Comparison of ENCODE assay signal across 20 cellular contexts in genomic region chr16:20950294-20950693, GRCh38. TPM values are rescaled to one million over a fixed set of nuclear protein-coding genes. Genes with fewer than 3 reads are reported as not detected.
DNase-seq lines count a peak whose midpoint lies in the region; ATAC-seq, FAIRE-seq and TF ChIP-seq lines count a peak whose summit lies in the region.
"Had no signal": no experiment of that assay in that cellular context is flagged by ENCODE, and none has a peak within 500 bp of the region (broad histone marks: within the 10 kb centered on the region; RNA-seq: fewer than 3 reads in every experiment).

No MANE protein-coding gene starts in this region.

- no peak for TF ChIP-seq EP300 in HepG2 (IDR thresholded peaks at IDR 0.05; ENCODE audit: low read depth in 2 of 2, low read length in 2 of 2)
- no peak for TF ChIP-seq EP300 in HepG2 (CRISPR knock-in tag; IDR thresholded peaks at IDR 0.05; ENCODE audit: borderline replicate concordance)

- H3K4me1 ChIP-seq in HepG2 (ENCODE audit: insufficient read depth, low read length) (no peaks in the 10 kb centered on the region), right lobe of liver (no peaks in the 10 kb centered on the region)
- H3K4me1 ChIP-seq: A549; BLaER1 treated with 17β-estradiol and CSF1 and Interleukin-3, amounts not matched to agents 10 nM and 100 nM had no signal

- no peak overlapping the region for H2AFZ ChIP-seq in HepG2 (ENCODE audit: low read length)

- TF ChIP-seq POLR2A in HepG2 (IDR thresholded peaks at IDR 0.05; ENCODE audit: insufficient read depth in 1 of 2, low read depth in 2 of 2, low read length in 2 of 2) (no peak), right lobe of liver (IDR thresholded peaks at IDR 0.05) (no peak)

- H3K27ac Mint-ChIP-seq in stimulated activated memory B cell treated with anti-CD40 and anti-IgM and Interleukin-4, amounts not matched to agents 10 μg/mL and 1 μg/mL and 100 μg/mL, for 72 hours, result no peak overlapping the region
- H3K27ac Mint-ChIP-seq: B cell; CD4-positive, alpha-beta T cell; CD8-positive, alpha-beta T cell had no signal

- H3K27me3 Mint-ChIP-seq in stimulated activated memory B cell treated with anti-CD40 and anti-IgM and Interleukin-4, amounts not matched to agents 10 μg/mL and 1 μg/mL and 100 μg/mL, for 72 hours, result no peaks in the 10 kb centered on the region
- H3K27me3 Mint-ChIP-seq: CD4-positive, alpha-beta T cell had no signal

- H3K79me2 ChIP-seq in HepG2 (ENCODE audit: insufficient read depth, low read length), result no peaks in the 10 kb centered on the region

- H3K4me3 Mint-ChIP-seq in stimulated activated memory B cell treated with anti-CD40 and anti-IgM and Interleukin-4, amounts not matched to agents 10 μg/mL and 1 μg/mL and 100 μg/mL, for 72 hours, result no peak overlapping the region
- H3K4me3 Mint-ChIP-seq: B cell; CD4-positive, alpha-beta T cell; CD8-positive, alpha-beta T cell had no signal

- no peak for TF ChIP-seq RAD21 in HepG2 (CRISPR knock-in tag; IDR thresholded peaks at IDR 0.05)

- no peak for DNase-seq in HepG2 (ENCODE audit: low spot score)
- DNase-seq in right lobe of liver, result no peak
- DNase-seq in left lobe of liver (ENCODE audit: low spot score), result no peak
- DNase-seq: AML-193; Caco-2; Calu3; CD4-positive, alpha-beta T cell; CD8-positive, alpha-beta T cell; DMS79 treated with DMSO at 0.1 percent for 48 hours; GF-D8 had no signal

- no peak overlapping the region for H3K9ac ChIP-seq in HepG2 (ENCODE audit: insufficient read depth, low read depth, low read length)
- H3K9ac ChIP-seq: BLaER1 treated with 17β-estradiol and CSF1 and Interleukin-3, amounts not matched to agents 10 nM and 100 nM had no signal

- H3K4me2 ChIP-seq in HepG2 (ENCODE audit: low read depth, low read length), result no peak overlapping the region
- H3K4me2 ChIP-seq: A549; BLaER1 treated with 17β-estradiol and CSF1 and Interleukin-3, amounts not matched to agents 10 nM and 100 nM had no signal

- WGBS in HepG2 (ENCODE audit: low lambda C conversion rate), result 45% methylated on average over 4 of the region's 4 CpGs
- WGBS in right lobe of liver (ENCODE audit: insufficient coverage, low coverage, low lambda C conversion rate, missing lambda C conversion rate), result 77% methylated on average over 4 of the region's 4 CpGs

- no peaks in the 10 kb centered on the region for H4K20me1 ChIP-seq in HepG2 (ENCODE audit: insufficient read depth, low read length)
- H4K20me1 ChIP-seq: BLaER1 treated with 17β-estradiol and CSF1 and Interleukin-3, amounts not matched to agents 10 nM and 100 nM had no signal

- POLR2A ChIA-PET in HepG2 (lab: Yijun Ruan, JAX), result no interaction called here

- ATAC-seq in HepG2 (no peak), right lobe of liver (no peak), left lobe of liver (no peak)
- peak; percentile 27 for ATAC-seq in stimulated activated memory B cell treated with anti-CD40 and anti-IgM and Interleukin-4, amounts not matched to agents 10 μg/mL and 1 μg/mL and 100 μg/mL, for 72 hours
- ATAC-seq: CD8-positive, alpha-beta T cell had no signal

- no peak for TF ChIP-seq CTCF in HepG2 (CRISPR knock-in tag; IDR thresholded peaks at IDR 0.05)
- no peak for TF ChIP-seq CTCF in right lobe of liver (IDR thresholded peaks at IDR 0.05)

- H3K27me3 ChIP-seq in HepG2 (ENCODE audit: control insufficient read depth in 1 of 2, insufficient read depth in 2 of 2, low read length in 2 of 2) (peaks cover 0 to 9% of the 10 kb centered on the region in 2 experiments; a peak in 2 of 5 replicates), right lobe of liver (no peaks in the 10 kb centered on the region)
- H3K27me3 ChIP-seq: BLaER1 treated with 17β-estradiol and CSF1 and Interleukin-3, amounts not matched to agents 10 nM and 100 nM had no signal

- no peak for FAIRE-seq in HepG2 (lab: Jason Lieb, UNC)
- FAIRE-seq: A549, D721Med, G401.6, GM12891, GM19239 had no signal

- no peak overlapping the region for H3K27ac ChIP-seq in HepG2 (ENCODE audit: extremely low read length, insufficient read depth, low read length)
- H3K27ac ChIP-seq in right lobe of liver, result no peak overlapping the region
- H3K27ac ChIP-seq: 22Rv1; A549; BLaER1 treated with 17β-estradiol and CSF1 and Interleukin-3, amounts not matched to agents 10 nM and 100 nM; C4-2B had no signal

- intact Hi-C loops in HepG2 (cut with micrococcal nuclease; ENCODE audit: unreplicated experiment), result no loop called here
- intact Hi-C loops in right lobe of liver (cut with DNase I), result no loop called here

- H3K9me3 ChIP-seq in HepG2 (ENCODE audit: low read length) (no peaks in the 10 kb centered on the region), right lobe of liver (no peaks in the 10 kb centered on the region)
- H3K9me3 ChIP-seq: A549; BLaER1 treated with 17β-estradiol and CSF1 and Interleukin-3, amounts not matched to agents 10 nM and 100 nM; Caco-2 had no signal

- no peaks in the 10 kb centered on the region for H3K9me3 Mint-ChIP-seq in stimulated activated memory B cell treated with anti-CD40 and anti-IgM and Interleukin-4, amounts not matched to agents 10 μg/mL and 1 μg/mL and 100 μg/mL, for 72 hours
- H3K9me3 Mint-ChIP-seq: CD4-positive, alpha-beta T cell; CD8-positive, alpha-beta T cell had no signal

- in situ Hi-C loops in HepG2 (cut with HindIII; ENCODE audit: extremely low pct_ligation_motif_present, low pct_unique_long_range_greater_than_20kb), result no loop called here

- BruUV-seq in HepG2 (replicated peaks; lab: Mats Ljungman, UMichigan), result no TSS peak

- no peak overlapping the region for H3K4me3 ChIP-seq in HepG2 (replicated peaks in 1 of 3; ENCODE audit: insufficient read depth in 1 of 3, low read depth in 2 of 3, low read length in 3 of 3)
- no peak overlapping the region for H3K4me3 ChIP-seq in right lobe of liver
- H3K4me3 ChIP-seq: A549; BLaER1 treated with 17β-estradiol and CSF1 and Interleukin-3, amounts not matched to agents 10 nM and 100 nM had no signal

- H3K36me3 ChIP-seq in HepG2 (replicated peaks in 1 of 2; ENCODE audit: control insufficient read depth in 1 of 2, insufficient read depth in 2 of 2, low read length in 2 of 2) (no peaks in the 10 kb centered on the region), right lobe of liver (no peaks in the 10 kb centered on the region)
- H3K36me3 ChIP-seq: BLaER1 treated with 17β-estradiol and CSF1 and Interleukin-3, amounts not matched to agents 10 nM and 100 nM had no signal

- H3K36me3 Mint-ChIP-seq in stimulated activated memory B cell treated with anti-CD40 and anti-IgM and Interleukin-4, amounts not matched to agents 10 μg/mL and 1 μg/mL and 100 μg/mL, for 72 hours, result no peaks in the 10 kb centered on the region
- H3K36me3 Mint-ChIP-seq: CD8-positive, alpha-beta T cell had no signal

- CTCF ChIA-PET in HepG2 (lab: Yijun Ruan, JAX; ENCODE audit: low intra/inter-chr PET ratio, low total read pairs), result no interaction called here

- no peaks in the 10 kb centered on the region for H3K4me1 Mint-ChIP-seq in stimulated activated memory B cell treated with anti-CD40 and anti-IgM and Interleukin-4, amounts not matched to agents 10 μg/mL and 1 μg/mL and 100 μg/mL, for 72 hours
- H3K4me1 Mint-ChIP-seq: B cell had no signal

RNA-seq across cellular contexts. Expression of gene LYRM1, which starts 49.7 kb away (rescaled TPM):
- total RNA-seq in HepG2 (2016; rRNA removed; fragmentation: Illumina TruSeq; extraction: Trizol), result 82.6 and 106 TPM in 2 replicates
- total RNA-seq in HepG2 (2016; cell fraction: cytosol; rRNA removed; fragmentation: Illumina TruSeq; extraction: Trizol; ENCODE audit: low read depth), result 95.5 and 110 TPM in 2 replicates
- total RNA-seq in HepG2 (2016; cell fraction: insoluble cytoplasmic fraction; rRNA removed; fragmentation: Illumina TruSeq; extraction: Trizol), result 87.8 and 105 TPM in 2 replicates
- 174 and 185 TPM in 2 replicates for total RNA-seq in HepG2 (2016; cell fraction: membrane; rRNA removed; fragmentation: Illumina TruSeq; extraction: Trizol)
- total RNA-seq in HepG2 (2016; cell fraction: nucleus; rRNA removed; fragmentation: Illumina TruSeq; extraction: Trizol), result 39.6 and 43.2 TPM in 2 replicates
- polyA plus RNA-seq in HepG2 (2011; rRNA removed), result 46.1 and 59.2 TPM in 2 replicates
- polyA plus RNA-seq in HepG2 (2011; cell fraction: cytosol; rRNA removed), result 37.9 and 54.1 TPM in 2 replicates
- polyA plus RNA-seq in HepG2 (2011; cell fraction: nucleus; rRNA removed), result 18.8 and 19.1 TPM in 2 replicates
- polyA plus RNA-seq in HepG2 (2012), result 51.6 and 58.6 TPM in 2 replicates
- polyA plus RNA-seq in HepG2 (2016; cell fraction: cytosol; fragmentation: Illumina TruSeq; extraction: Trizol; ENCODE audit: low read depth), result 162 and 195 TPM in 2 replicates
- 151 and 158 TPM in 2 replicates for polyA plus RNA-seq in HepG2 (2016; cell fraction: insoluble cytoplasmic fraction; fragmentation: Illumina TruSeq; extraction: Trizol; ENCODE audit: low read depth)
- polyA plus RNA-seq in HepG2 (2016; cell fraction: membrane; fragmentation: Illumina TruSeq; extraction: Trizol; ENCODE audit: low read depth), result 245 TPM in 2 replicates
- polyA plus RNA-seq in HepG2 (2016; cell fraction: nucleus; fragmentation: Illumina TruSeq; extraction: Trizol; ENCODE audit: insufficient read depth, low read depth), result 81.9 and 88.0 TPM in 2 replicates
- polyA minus RNA-seq in HepG2 (2011; rRNA and poly(A)+ RNA removed; ENCODE audit: low replicate concordance), result 6.1 and 16.0 TPM in 2 replicates
- polyA minus RNA-seq in HepG2 (2011; cell fraction: cytosol; rRNA and poly(A)+ RNA removed), result 23.7 and 24.1 TPM in 2 replicates
- polyA minus RNA-seq in HepG2 (2011; cell fraction: nucleus; rRNA and poly(A)+ RNA removed), result 16.4 and 21.4 TPM in 2 replicates
- 100 to 1,000 TPM in 1 of 6 experiments, 10 to 100 TPM in 5; 32.4 to 102 (median 37.9) TPM for total RNA-seq in right lobe of liver
- 33.9 TPM for total RNA-seq in left lobe of liver

RNA-seq across cellular contexts. Expression of gene DCUN1D3, which starts 50.1 kb away (rescaled TPM):
- total RNA-seq in HepG2 (2016; rRNA removed; fragmentation: Illumina TruSeq; extraction: Trizol) (19.3 and 26.1 TPM in 2 replicates), right lobe of liver (10 to 100 TPM; 10.3 to 15.1 (median 13.8) TPM), left lobe of liver (15.0 TPM)
- total RNA-seq in HepG2 (2016; cell fraction: cytosol; rRNA removed; fragmentation: Illumina TruSeq; extraction: Trizol; ENCODE audit: low read depth), result 5.0 and 5.9 TPM in 2 replicates
- total RNA-seq in HepG2 (2016; cell fraction: insoluble cytoplasmic fraction; rRNA removed; fragmentation: Illumina TruSeq; extraction: Trizol), result 19.9 and 24.5 TPM in 2 replicates
- 16.0 and 17.0 TPM in 2 replicates for total RNA-seq in HepG2 (2016; cell fraction: membrane; rRNA removed; fragmentation: Illumina TruSeq; extraction: Trizol)
- 14.7 and 15.1 TPM in 2 replicates for total RNA-seq in HepG2 (2016; cell fraction: nucleus; rRNA removed; fragmentation: Illumina TruSeq; extraction: Trizol)
- 5.0 and 6.3 TPM in 2 replicates for polyA plus RNA-seq in HepG2 (2011; rRNA removed)
- polyA plus RNA-seq in HepG2 (2011; cell fraction: cytosol; rRNA removed), result 3.9 and 4.7 TPM in 2 replicates
- 12.3 and 12.9 TPM in 2 replicates for polyA plus RNA-seq in HepG2 (2011; cell fraction: nucleus; rRNA removed)
- polyA plus RNA-seq in HepG2 (2012), result 5.8 and 5.9 TPM in 2 replicates
- polyA plus RNA-seq in HepG2 (2016; cell fraction: cytosol; fragmentation: Illumina TruSeq; extraction: Trizol; ENCODE audit: low read depth), result 0.90 and 1.3 TPM in 2 replicates
- polyA plus RNA-seq in HepG2 (2016; cell fraction: insoluble cytoplasmic fraction; fragmentation: Illumina TruSeq; extraction: Trizol; ENCODE audit: low read depth), result 10.0 and 11.9 TPM in 2 replicates
- 4.5 and 5.0 TPM in 2 replicates for polyA plus RNA-seq in HepG2 (2016; cell fraction: membrane; fragmentation: Illumina TruSeq; extraction: Trizol; ENCODE audit: low read depth)
- polyA plus RNA-seq in HepG2 (2016; cell fraction: nucleus; fragmentation: Illumina TruSeq; extraction: Trizol; ENCODE audit: insufficient read depth, low read depth), result 19.3 and 20.7 TPM in 2 replicates
- 4.9 and 13.7 TPM in 2 replicates for polyA minus RNA-seq in HepG2 (2011; rRNA and poly(A)+ RNA removed; ENCODE audit: low replicate concordance)
- polyA minus RNA-seq in HepG2 (2011; cell fraction: cytosol; rRNA and poly(A)+ RNA removed), result 9.6 and 11.5 TPM in 2 replicates
- 39.1 and 40.5 TPM in 2 replicates for polyA minus RNA-seq in HepG2 (2011; cell fraction: nucleus; rRNA and poly(A)+ RNA removed)
